ENCODE assay signal across 8 cellular contexts in genomic region chr11:108302121-108302785, GRCh38.
DNase-seq lines count a peak whose midpoint lies in the region; ATAC-seq, FAIRE-seq and TF ChIP-seq lines count a peak whose summit lies in the region.
"Had no signal": no experiment of that assay in that cellular context is flagged by ENCODE, and none has a peak within 500 bp of the region (broad histone marks: within the 10 kb centered on the region; RNA-seq: fewer than 3 reads in every experiment).

No MANE protein-coding gene starts in this region.

- H3K27ac Mint-ChIP-seq in naive thymus-derived CD8-positive, alpha-beta T cell: peak overlapping the region in 8 of 10 donors; percentile 22 to 80 (median 64)

- no peak overlapping the region for H3K4me3 Mint-ChIP-seq in naive thymus-derived CD8-positive, alpha-beta T cell

- peak; percentile 82 for FAIRE-seq in RCC 7860 (lab: Jason Lieb, UNC)

- H3K9me3 ChIP-seq in ascending aorta: no peaks in the 10 kb centered on the region
- no peaks in the 10 kb centered on the region for H3K9me3 ChIP-seq in left ventricle myocardium inferior (replicated peaks)
- H3K9me3 ChIP-seq in tibial nerve: no peaks in the 10 kb centered on the region

- POLR2A ChIA-PET in naive thymus-derived CD8-positive, alpha-beta T cell (lab: Charles Lee): no interaction called here

- peaks cover 31 to 63% of the 10 kb centered on the region in 2 donors for H3K36me3 ChIP-seq in ascending aorta
- H3K36me3 ChIP-seq in left ventricle myocardium inferior: peaks cover 87% of the 10 kb centered on the region
- peaks cover 0 to 92% (median 6%) of the 10 kb centered on the region in 3 donors for H3K36me3 ChIP-seq in tibial nerve

- ATAC-seq in GM18861 (IDR thresholded peaks at IDR 0.05; ENCODE audit: unreplicated experiment) (peak; percentile 93), HG02610 (IDR thresholded peaks at IDR 0.05; ENCODE audit: unreplicated experiment) (peak; percentile 90)
- ATAC-seq in naive thymus-derived CD8-positive, alpha-beta T cell: no peak

- H3K27ac ChIP-seq in ascending aorta (no peak overlapping the region), left ventricle myocardium inferior (replicated peaks) (no peak overlapping the region), tibial nerve (no peak overlapping the region)

- H3K9me3 Mint-ChIP-seq in naive thymus-derived CD8-positive, alpha-beta T cell: no peaks in the 10 kb centered on the region

- no peaks in the 10 kb centered on the region for H3K4me1 ChIP-seq in ascending aorta
- H3K4me1 ChIP-seq in left ventricle myocardium inferior: no peaks in the 10 kb centered on the region
- no peaks in the 10 kb centered on the region for H3K4me1 ChIP-seq in tibial nerve

- H3K4me3 ChIP-seq in ascending aorta (no peak overlapping the region), left ventricle myocardium inferior (no peak overlapping the region), tibial nerve (no peak overlapping the region)

- TF ChIP-seq CTCF in ascending aorta (IDR thresholded peaks at IDR 0.05) (no peak), left ventricle myocardium inferior (IDR thresholded peaks at IDR 0.05; ENCODE audit: borderline replicate concordance) (no peak), tibial nerve (IDR thresholded peaks at IDR 0.05) (no peak)

- no peaks in the 10 kb centered on the region for H3K27me3 Mint-ChIP-seq in naive thymus-derived CD8-positive, alpha-beta T cell

- peaks cover 6 to 87% (median 39%) of the 10 kb centered on the region in 3 donors for H3K36me3 Mint-ChIP-seq in naive thymus-derived CD8-positive, alpha-beta T cell

- peaks cover 9 to 36% (median 31%) of the 10 kb centered on the region in 4 donors for H3K4me1 Mint-ChIP-seq in naive thymus-derived CD8-positive, alpha-beta T cell

- no peak for TF ChIP-seq POLR2A in tibial nerve (IDR thresholded peaks at IDR 0.05)

- intact Hi-C loops in ascending aorta (cut with DNase I): no loop called here
- intact Hi-C loops in left ventricle myocardium inferior (cut with micrococcal nuclease): no loop called here

- WGBS in tibial nerve, 2 donors: 95 to 100% methylated on average over 1 of the region's 1 CpG

- H3K27me3 ChIP-seq in ascending aorta (no peaks in the 10 kb centered on the region), left ventricle myocardium inferior (ENCODE audit: low read depth) (no peaks in the 10 kb centered on the region), tibial nerve (no peaks in the 10 kb centered on the region)

- peak; percentile 26 for DNase-seq in RCC 7860 (ENCODE audit: low spot score)
- no peak for DNase-seq in naive thymus-derived CD8-positive, alpha-beta T cell
- DNase-seq in ascending aorta (ENCODE audit: low spot score in 2 of 2): no peak
- DNase-seq in left ventricle myocardium inferior: no peak
- no peak for DNase-seq in tibial nerve (ENCODE audit: low spot score in 2 of 2)
- DNase-seq: activated effector memory CD4-positive, alpha-beta T cell treated with Interleukin-2 at 50 U/mL for 16 hours had no signal

- no peak for TF ChIP-seq EP300 in tibial nerve (IDR thresholded peaks at IDR 0.05)

Comparison
In these comparisons a context has a peak if more than half of its experiments do, and no peak if none do; other contexts are left out.
1. ATAC-seq: peak in GM18861 (single experiment) and HG02610 (single experiment); none in naive thymus-derived CD8-positive, alpha-beta T cell (0 of 2).